Comparison of ENCODE assay signal across 17 cellular contexts in genomic region chr3:147008458-147008857, GRCh38.
"Had no signal": no experiment of that assay in that cellular context is flagged by ENCODE, and none has a peak within 500 bp of the region (broad histone marks: within the 10 kb centered on the region; RNA-seq: fewer than 3 reads in every experiment).

No MANE protein-coding gene starts in this region.

- H3K27ac Mint-ChIP-seq: natural killer cell had no signal

- DNase-seq: effector memory CD4-positive, alpha-beta T cell; gastrocnemius medialis; heart right ventricle; hypothalamus; kidney glomerular epithelial cell; mammary epithelial cell; mucosa of descending colon; natural killer cell; right lobe of liver; small intestine; stimulated activated CD4-positive, alpha-beta T cell treated with anti-CD3 and anti-CD28 coated beads, Interleukin-2, amount 100 ng/mL, for 48 hours; stimulated activated naive CD8-positive, alpha-beta T cell treated with anti-CD3 and anti-CD28 coated beads, Interleukin-15, Interleukin-2, amounts not matched to agents 100 U/mL and 50 U/mL, for 24 hours; thyroid gland had no signal

- H3K27me3 Mint-ChIP-seq: central memory CD8-positive, alpha-beta T cell had no signal

- H3K4me1 Mint-ChIP-seq: central memory CD8-positive, alpha-beta T cell; natural killer cell; neural crest cell had no signal

- H3K4me3 Mint-ChIP-seq: central memory CD8-positive, alpha-beta T cell; natural killer cell; neural crest cell had no signal

- H3K9me3 Mint-ChIP-seq: central memory CD8-positive, alpha-beta T cell; neural crest cell had no signal

- ATAC-seq: esophagus mucosa; gastrocnemius medialis; left lobe of liver; mucosa of descending colon; natural killer cell; right lobe of liver; stimulated activated naive CD8-positive, alpha-beta T cell treated with anti-CD3 and anti-CD28 coated beads, Interleukin-15, Interleukin-2, amounts not matched to agents 100 U/mL and 50 U/mL, for 24 hours had no signal
